ENCODE assay signal across 18 cellular contexts in the genomic region with DNA sequence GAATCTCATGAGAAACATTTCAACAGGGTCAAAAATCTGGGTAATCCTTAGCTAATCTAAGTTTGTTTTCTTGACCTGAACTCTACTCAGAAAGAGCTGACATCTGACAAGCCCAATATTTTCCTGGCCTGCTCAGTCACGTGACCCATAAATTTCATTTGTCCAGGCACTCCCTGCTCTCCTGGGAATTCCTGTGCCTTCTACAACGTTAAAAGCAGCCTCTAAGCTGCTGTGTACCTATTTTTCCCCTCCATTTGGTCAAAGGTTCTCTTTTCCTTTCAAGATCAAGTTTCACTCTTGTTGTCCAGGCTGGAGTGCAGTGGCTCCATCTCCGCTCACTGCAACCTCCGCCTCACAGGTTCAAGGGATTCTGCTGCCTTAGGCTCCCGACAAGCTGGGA.
DNase-seq lines count a peak whose midpoint lies in the region; ATAC-seq, FAIRE-seq and TF ChIP-seq lines count a peak whose summit lies in the region.
"Had no signal": no experiment of that assay in that cellular context is flagged by ENCODE, and none has a peak within 500 bp of the region (broad histone marks: within the 10 kb centered on the region; RNA-seq: fewer than 3 reads in every experiment).

No MANE protein-coding gene starts in this region.

- no peaks in the 10 kb centered on the region for H3K9me1 ChIP-seq in K562 (ENCODE audit: control insufficient read depth, insufficient read depth, low read length)

- intact Hi-C loops in Caco-2 (cut with micrococcal nuclease; ENCODE audit: unreplicated experiment) (loop anchor here (1.0 kb wide), 1 partner anchor 38 kb away; no protein-coding TSS in a partner anchor), K562 (cut with micrococcal nuclease) (no loop called here)

- in situ Hi-C loops in K562 (cut with MboI): no loop called here

- H3K9me3 Mint-ChIP-seq in Caco-2 (ENCODE audit: unreplicated experiment): no peaks in the 10 kb centered on the region
- no peaks in the 10 kb centered on the region for H3K9me3 Mint-ChIP-seq in nephron
- H3K9me3 Mint-ChIP-seq: CD8-positive, alpha-beta T cell had no signal

- TF ChIP-seq POLR2A in K562 (conservative IDR thresholded peaks at IDR 0.05): no peak

- no peak overlapping the region for H3K27ac ChIP-seq in K562 (ENCODE audit: extremely low read depth, low read depth, low read length)
- H3K27ac ChIP-seq: GM23248 had no signal

- no peak for TF ChIP-seq EP300 in K562 (IDR thresholded peaks at IDR 0.05; ENCODE audit: low read length)

- peak; percentile 29 to 75 for DNase-seq in Caco-2
- DNase-seq in HuH-7 (ENCODE audit: low spot score): peak; percentile 22
- DNase-seq in K562 (ENCODE audit: extremely low read depth in 1 of 4, low spot score in 3 of 4): no peak
- DNase-seq in NCI-H1105 treated with DMSO at 0.1 percent for 48 hours (lab: John Stamatoyannopoulos, UW): no peak
- DNase-seq: CD8-positive, alpha-beta T cell; COR-L47; DND-41; GDM1; GM23248; KBM-7 had no signal

- H3K27ac Mint-ChIP-seq in Caco-2 (ENCODE audit: unreplicated experiment) (peak overlapping the region; percentile 48), nephron (peak overlapping the region in 2 of 3 experiments; percentile 44 to 46)
- H3K27ac Mint-ChIP-seq: CD14-positive monocyte; CD8-positive, alpha-beta T cell had no signal

- CTCF ChIA-PET in Caco-2 (lab: Charles Lee): interaction anchor here (1.5 kb wide), 1 partner anchor 12 kb away, joined by 5 read pairs; no protein-coding TSS in a partner anchor
- CTCF ChIA-PET in K562 (lab: Yijun Ruan, JAX; ENCODE audit: low intra/inter-chr PET ratio): no interaction called here

- no peaks in the 10 kb centered on the region for H3K36me3 ChIP-seq in Caco-2 (ENCODE audit: control insufficient read depth, insufficient read depth, low read length)
- no peaks in the 10 kb centered on the region for H3K36me3 ChIP-seq in K562 (ENCODE audit: control insufficient read depth, insufficient read depth, low read length)

- H3K27me3 ChIP-seq in Caco-2 (replicated peaks; ENCODE audit: control insufficient read depth, insufficient read depth, low read length) (no peaks in the 10 kb centered on the region), K562 (ENCODE audit: control insufficient read depth in 2 of 2, insufficient read depth in 2 of 2, low read length in 2 of 2) (no peaks in the 10 kb centered on the region)

- WGBS in K562 (ENCODE audit: insufficient coverage, low coverage, missing lambda C conversion rate): 0% methylated on average over 3 of the region's 5 CpGs

- no peaks in the 10 kb centered on the region for H4K20me1 ChIP-seq in K562 (replicated peaks; ENCODE audit: control insufficient read depth, insufficient read depth, low read length)

- no peak overlapping the region for H2AFZ ChIP-seq in K562 (ENCODE audit: low read depth, low read length)
- H2AFZ ChIP-seq: GM23248 had no signal

- H3K4me3 ChIP-seq in Caco-2 (ENCODE audit: low read depth, low read length) (no peak overlapping the region), K562 (no peak overlapping the region)
- H3K4me3 ChIP-seq: GM23248 had no signal

- H3K4me3 Mint-ChIP-seq in Caco-2 (ENCODE audit: unreplicated experiment) (peak overlapping the region; percentile 24), nephron (no peak overlapping the region)
- H3K4me3 Mint-ChIP-seq: CD14-positive monocyte; CD8-positive, alpha-beta T cell had no signal

- H3K27me3 Mint-ChIP-seq in Caco-2 (ENCODE audit: insufficient read depth, unreplicated experiment) (no peaks in the 10 kb centered on the region), nephron (ENCODE audit: low read depth) (no peaks in the 10 kb centered on the region)

- no peak for FAIRE-seq in K562 (lab: Jason Lieb, UNC)
- FAIRE-seq: A204.1, GM12892, H54 had no signal

- no peak for TF ChIP-seq CTCF in Caco-2 (IDR thresholded peaks at IDR 0.05; ENCODE audit: insufficient read depth in 1 of 2, low read depth in 1 of 2, low read length in 1 of 2, severe bottlenecking in 1 of 2, unreplicated experiment in 1 of 2)
- TF ChIP-seq CTCF in K562 (IDR thresholded peaks at IDR 0.05 in 2 of 3, conservative IDR thresholded peaks at IDR 0.05 in 1 of 3; ENCODE audit: insufficient read depth in 2 of 3, low read depth in 1 of 3, low read length in 3 of 3): no peak
- TF ChIP-seq CTCF in nephron (IDR thresholded peaks at IDR 0.05; ENCODE audit: unreplicated experiment in 3 of 3): no peak

- BruUV-seq in Caco-2 (replicated peaks; lab: Mats Ljungman, UMichigan) (no TSS peak), K562 (replicated peaks; lab: Mats Ljungman, UMichigan) (no TSS peak)

- H3K4me1 ChIP-seq in Caco-2: peaks cover 32% of the 10 kb centered on the region
- no peaks in the 10 kb centered on the region for H3K4me1 ChIP-seq in K562 (replicated peaks in 1 of 2; ENCODE audit: control insufficient read depth in 2 of 2, insufficient read depth in 2 of 2, low read length in 2 of 2)

- no peak overlapping the region for H3K9ac ChIP-seq in K562 (ENCODE audit: insufficient read depth in 1 of 2, low read depth in 2 of 2, low read length in 2 of 2)
- H3K9ac ChIP-seq: GM23248 had no signal

- TF ChIP-seq RAD21 in K562 (CRISPR knock-in tag; conservative IDR thresholded peaks at IDR 0.05 in 1 of 2, IDR thresholded peaks at IDR 0.05 in 1 of 2): no peak

- H3K4me1 Mint-ChIP-seq in Caco-2 (ENCODE audit: low read depth, unreplicated experiment) (peaks cover 19% of the 10 kb centered on the region), nephron (no peaks in the 10 kb centered on the region)

- POLR2A ChIA-PET in Caco-2 (lab: Charles Lee): no interaction called here
- POLR2A ChIA-PET in K562 (lab: Yijun Ruan, JAX): no interaction called here

- H3K36me3 Mint-ChIP-seq in Caco-2 (ENCODE audit: insufficient read depth, unreplicated experiment) (no peaks in the 10 kb centered on the region), nephron (ENCODE audit: low read depth) (no peaks in the 10 kb centered on the region)
- H3K36me3 Mint-ChIP-seq: CD8-positive, alpha-beta T cell had no signal

- no peak overlapping the region for H3K4me2 ChIP-seq in K562 (ENCODE audit: insufficient read depth, low read length)

- H3K9me3 ChIP-seq in Caco-2 (no peaks in the 10 kb centered on the region), K562 (replicated peaks; ENCODE audit: control insufficient read depth, insufficient read depth, low read depth, low read length) (no peaks in the 10 kb centered on the region)

- no peaks in the 10 kb centered on the region for H3K79me2 ChIP-seq in K562 (ENCODE audit: control insufficient read depth, insufficient read depth, low read length)

- ATAC-seq in K562 (no peak), HG02852 (IDR thresholded peaks at IDR 0.05; ENCODE audit: unreplicated experiment) (no peak), GM21367 (IDR thresholded peaks at IDR 0.05; ENCODE audit: unreplicated experiment) (no peak)
- ATAC-seq: CD8-positive, alpha-beta T cell; HCT116 had no signal

TF ChIP-seq in K562, 482 proteins besides CTCF, POLR2A, EP300 and RAD21:
- TF ChIP-seq, protein P1, sequence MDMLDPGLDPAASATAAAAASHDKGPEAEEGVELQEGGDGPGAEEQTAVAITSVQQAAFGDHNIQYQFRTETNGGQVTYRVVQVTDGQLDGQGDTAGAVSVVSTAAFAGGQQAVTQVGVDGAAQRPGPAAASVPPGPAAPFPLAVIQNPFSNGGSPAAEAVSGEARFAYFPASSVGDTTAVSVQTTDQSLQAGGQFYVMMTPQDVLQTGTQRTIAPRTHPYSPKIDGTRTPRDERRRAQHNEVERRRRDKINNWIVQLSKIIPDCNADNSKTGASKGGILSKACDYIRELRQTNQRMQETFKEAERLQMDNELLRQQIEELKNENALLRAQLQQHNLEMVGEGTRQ (CRISPR knock-in tag; IDR thresholded peaks at IDR 0.05): peak; percentile 53
- TF ChIP-seq, protein P2, sequence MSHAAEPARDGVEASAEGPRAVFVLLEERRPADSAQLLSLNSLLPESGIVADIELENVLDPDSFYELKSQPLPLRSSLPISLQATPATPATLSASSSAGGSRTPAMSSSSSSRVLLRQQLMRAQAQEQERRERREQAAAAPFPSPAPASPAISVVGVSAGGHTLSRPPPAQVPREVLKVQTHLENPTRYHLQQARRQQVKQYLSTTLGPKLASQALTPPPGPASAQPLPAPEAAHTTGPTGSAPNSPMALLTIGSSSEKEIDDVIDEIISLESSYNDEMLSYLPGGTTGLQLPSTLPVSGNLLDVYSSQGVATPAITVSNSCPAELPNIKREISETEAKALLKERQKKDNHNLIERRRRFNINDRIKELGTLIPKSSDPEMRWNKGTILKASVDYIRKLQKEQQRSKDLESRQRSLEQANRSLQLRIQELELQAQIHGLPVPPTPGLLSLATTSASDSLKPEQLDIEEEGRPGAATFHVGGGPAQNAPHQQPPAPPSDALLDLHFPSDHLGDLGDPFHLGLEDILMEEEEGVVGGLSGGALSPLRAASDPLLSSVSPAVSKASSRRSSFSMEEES (CRISPR knock-in tag; IDR thresholded peaks at IDR 0.05): peak; percentile 84
- TF ChIP-seq, protein P3, sequence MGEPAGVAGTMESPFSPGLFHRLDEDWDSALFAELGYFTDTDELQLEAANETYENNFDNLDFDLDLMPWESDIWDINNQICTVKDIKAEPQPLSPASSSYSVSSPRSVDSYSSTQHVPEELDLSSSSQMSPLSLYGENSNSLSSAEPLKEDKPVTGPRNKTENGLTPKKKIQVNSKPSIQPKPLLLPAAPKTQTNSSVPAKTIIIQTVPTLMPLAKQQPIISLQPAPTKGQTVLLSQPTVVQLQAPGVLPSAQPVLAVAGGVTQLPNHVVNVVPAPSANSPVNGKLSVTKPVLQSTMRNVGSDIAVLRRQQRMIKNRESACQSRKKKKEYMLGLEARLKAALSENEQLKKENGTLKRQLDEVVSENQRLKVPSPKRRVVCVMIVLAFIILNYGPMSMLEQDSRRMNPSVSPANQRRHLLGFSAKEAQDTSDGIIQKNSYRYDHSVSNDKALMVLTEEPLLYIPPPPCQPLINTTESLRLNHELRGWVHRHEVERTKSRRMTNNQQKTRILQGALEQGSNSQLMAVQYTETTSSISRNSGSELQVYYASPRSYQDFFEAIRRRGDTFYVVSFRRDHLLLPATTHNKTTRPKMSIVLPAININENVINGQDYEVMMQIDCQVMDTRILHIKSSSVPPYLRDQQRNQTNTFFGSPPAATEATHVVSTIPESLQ (CRISPR knock-in tag; IDR thresholded peaks at IDR 0.05): no peak
- peak; percentile 60 for TF ChIP-seq RAD51 (IDR thresholded peaks at IDR 0.05; ENCODE audit: borderline replicate concordance, low read depth)
- TF ChIP-seq CBFA2T2 (conservative IDR thresholded peaks at IDR 0.05): peak; percentile 30; the same call in 1 of the 2 replicates

Comparison
In these comparisons a context has a peak if more than half of its experiments do, and no peak if none do; other contexts are left out.
1. DNase-seq: peak in Caco-2 (2 of 2) and HuH-7 (single experiment); none in K562 (0 of 4) and NCI-H1105 treated with DMSO at 0.1 percent for 48 hours (single experiment).